In the genomic region with DNA sequence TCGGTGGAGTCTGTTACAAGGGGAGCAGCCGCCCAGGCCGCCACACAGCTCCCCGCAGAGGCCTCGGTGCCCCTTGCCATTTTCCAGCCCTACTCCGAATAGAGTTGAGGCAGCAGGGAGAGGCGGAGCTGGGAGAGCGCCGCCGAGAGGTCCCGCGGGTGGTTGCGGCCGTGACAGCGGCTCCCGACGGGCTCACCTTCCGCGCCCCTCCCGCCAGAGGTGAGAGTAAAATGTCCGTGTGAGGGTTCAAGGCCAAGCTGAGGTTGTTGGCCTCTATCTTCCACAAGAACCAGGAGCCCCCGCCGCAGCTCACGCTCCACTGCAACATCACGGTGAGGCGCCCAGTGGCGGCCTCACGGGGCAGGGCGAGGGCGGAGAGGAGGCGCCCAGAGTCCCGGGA, we compare ENCODE assay signal across 8 cellular contexts. TPM values are rescaled to one million over a fixed set of nuclear protein-coding genes. Genes with fewer than 3 reads are reported as not detected.
DNase-seq lines count a peak whose midpoint lies in the region; ATAC-seq and TF ChIP-seq lines count a peak whose summit lies in the region.
"Not testable (repeated sequence)": the region's sequence is repeated elsewhere in the genome, so short reads cannot be mapped to it uniquely, and the experiment has no call there.

No MANE protein-coding gene starts in this region.

- not testable (repeated sequence) for H3K27ac Mint-ChIP-seq in Calu3 (ENCODE audit: unreplicated experiment); glutamatergic neuron (ENCODE audit: unreplicated experiment)

- not testable (repeated sequence) for H3K4me1 ChIP-seq in RWPE2 (ENCODE audit: insufficient read depth, poor library complexity, severe bottlenecking); spleen; upper lobe of right lung

- in situ Hi-C loops in brain microvascular endothelial cell (cut with HindIII; ENCODE audit: low pct_ligation_motif_present, low sequenced_read_pairs), result not testable (repeated sequence)

- not testable (repeated sequence) for H3K36me3 Mint-ChIP-seq in Calu3 (ENCODE audit: insufficient read depth, unreplicated experiment); glutamatergic neuron (ENCODE audit: unreplicated experiment)

- not testable (repeated sequence) for ATAC-seq in RWPE2 (ENCODE audit: low read depth); upper lobe of right lung

- intact Hi-C loops in Calu3 (cut with micrococcal nuclease; ENCODE audit: unreplicated experiment); spleen (cut with DNase I; ENCODE audit: low total_unique reads); upper lobe of right lung (cut with DNase I): not testable (repeated sequence)

- not testable (repeated sequence) for H3K27me3 Mint-ChIP-seq in Calu3 (ENCODE audit: unreplicated experiment); glutamatergic neuron (ENCODE audit: unreplicated experiment)

- TF ChIP-seq POLR2A in spleen (IDR thresholded peaks at IDR 0.05), result not testable (repeated sequence)

- TF ChIP-seq CTCF in Calu3 (IDR thresholded peaks at IDR 0.05; ENCODE audit: unreplicated experiment); RWPE2 (IDR thresholded peaks at IDR 0.05; ENCODE audit: poor library complexity, severe bottlenecking): not testable (repeated sequence)
- TF ChIP-seq CTCF in brain microvascular endothelial cell (IDR thresholded peaks at IDR 0.05; ENCODE audit: low read depth, low read length, missing control alignments), result peak; percentile 27
- peak; percentile 19 for TF ChIP-seq CTCF in glutamatergic neuron (IDR thresholded peaks at IDR 0.05; ENCODE audit: partially characterized antibody, unreplicated experiment)
- peak in 2 of 11 experiments; percentile 16 to 26 for TF ChIP-seq CTCF in spleen (IDR thresholded peaks at IDR 0.05 in 8 of 11, conservative IDR thresholded peaks at IDR 0.05 in 3 of 11)
- TF ChIP-seq CTCF in upper lobe of right lung (IDR thresholded peaks at IDR 0.05), result peak; percentile 8

- H3K4me1 Mint-ChIP-seq in Calu3 (ENCODE audit: low read depth, unreplicated experiment); glutamatergic neuron (ENCODE audit: low read depth, unreplicated experiment): not testable (repeated sequence)

- CTCF ChIA-PET in Calu3 (lab: Charles Lee), result not testable (repeated sequence)

- H3K27me3 ChIP-seq in RWPE2 (ENCODE audit: insufficient read depth, poor library complexity, severe bottlenecking); brain microvascular endothelial cell (replicated peaks); spleen (replicated peaks in 1 of 7); upper lobe of right lung: not testable (repeated sequence)

- not testable (repeated sequence) for H3K27ac ChIP-seq in RWPE2 (ENCODE audit: poor library complexity, severe bottlenecking); brain microvascular endothelial cell
- H3K27ac ChIP-seq in spleen, result peak overlapping the region in 4 of 8 donors; percentile 48 to 73 (median 58)
- H3K27ac ChIP-seq in upper lobe of right lung, result peak overlapping the region; percentile 60

- not testable (repeated sequence) for BruUV-seq in Calu3 (replicated peaks; lab: Mats Ljungman, UMichigan)

- not testable (repeated sequence) for H3K4me3 Mint-ChIP-seq in Calu3 (ENCODE audit: low read depth, unreplicated experiment); glutamatergic neuron (ENCODE audit: unreplicated experiment)

- H3K9me3 ChIP-seq in RWPE2 (ENCODE audit: severe bottlenecking); spleen; upper lobe of right lung: not testable (repeated sequence)

- DNase-seq in Calu3, result peak; percentile 43
- peak; percentile 55 for DNase-seq in RWPE2 (ENCODE audit: low spot score)
- DNase-seq in activated CD8-positive, alpha-beta memory T cell treated with anti-CD3 and anti-CD28 coated beads, Interleukin-2, amount 50 U/mL, for 1 hour (ENCODE audit: extremely low read depth), result peak; percentile 1
- DNase-seq in brain microvascular endothelial cell, result peak; percentile 3
- DNase-seq in glutamatergic neuron, result peak; percentile 62
- DNase-seq in mucosa of gallbladder (ENCODE audit: low spot score), result peak; percentile 12
- peak; percentile 69 for DNase-seq in spleen
- peak; percentile 67 for DNase-seq in upper lobe of right lung

- 0 to 2% (median 1%) methylated on average over 11 to 30 of the region's 32 CpGs; no CpG with 5 or more reads in 2 of the 5 donors for WGBS in spleen, 5 donors

- H3K4me3 ChIP-seq in RWPE2 (ENCODE audit: severe bottlenecking), result peak overlapping the region; percentile 19
- peak overlapping the region; percentile 50 for H3K4me3 ChIP-seq in brain microvascular endothelial cell (ENCODE audit: low read depth, low read length)
- peak overlapping the region in 6 of 8 donors; percentile 13 to 49 (median 30) for H3K4me3 ChIP-seq in spleen
- H3K4me3 ChIP-seq in upper lobe of right lung, result peak overlapping the region; percentile 50

- not testable (repeated sequence) for H3K36me3 ChIP-seq in RWPE2 (ENCODE audit: low read depth); brain microvascular endothelial cell (replicated peaks); spleen; upper lobe of right lung

- H3K9me3 Mint-ChIP-seq in Calu3 (ENCODE audit: low read depth, unreplicated experiment); glutamatergic neuron (ENCODE audit: unreplicated experiment): not testable (repeated sequence)

RNA-seq across cellular contexts. Expression of a gene that starts 15.8 kb away (rescaled TPM):
- total RNA-seq in Calu3 (2022) (5.8 and 6.9 TPM in 2 replicates), glutamatergic neuron (ENCODE audit: unreplicated experiment) (17.5 TPM), mucosa of gallbladder (2.1 TPM), spleen (1 to 10 TPM; 2.6 to 8.2 (median 3.5) TPM), upper lobe of right lung (3.4 TPM)
- 1 to 10 TPM; 3.5 to 7.8 (median 4.6) TPM for polyA plus RNA-seq in spleen

Comparison
In these comparisons a context has a peak if more than half of its experiments do, and no peak if none do; other contexts are left out.
1. DNase-seq: peak in every context shown above with its lines; median percentile 69 in spleen; 67 in upper lobe of right lung; 62 in glutamatergic neuron; 55 in RWPE2; 43 in Calu3; 12 in mucosa of gallbladder; 3 in brain microvascular endothelial cell; 1 in activated CD8-positive, alpha-beta memory T cell treated with anti-CD3 and anti-CD28 coated beads, Interleukin-2, amount 50 U/mL, for 1 hour.